Comparison of ENCODE assay signal across 20 cellular contexts in the genomic region with DNA sequence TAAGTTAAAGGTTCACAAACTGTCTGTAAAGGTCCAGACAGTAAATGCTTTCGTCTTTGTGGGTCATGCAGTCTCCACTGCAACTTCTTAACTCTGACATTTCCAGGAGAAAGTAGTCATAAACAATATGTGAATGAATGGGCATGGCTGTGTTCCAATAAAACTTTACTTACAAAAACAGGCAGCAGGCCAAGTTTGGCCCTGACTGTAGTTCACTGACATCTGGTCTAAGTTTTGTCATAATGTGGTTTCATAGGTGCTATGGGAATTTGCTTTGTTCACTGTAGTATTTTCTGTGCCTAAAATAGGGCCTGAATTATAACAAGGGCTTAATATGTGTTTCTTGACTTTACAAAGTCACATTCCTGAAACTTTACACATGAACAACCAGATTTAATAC.
DNase-seq lines count a peak whose midpoint lies in the region; ATAC-seq and TF ChIP-seq lines count a peak whose summit lies in the region.
"Had no signal": no experiment of that assay in that cellular context is flagged by ENCODE, and none has a peak within 500 bp of the region (broad histone marks: within the 10 kb centered on the region; RNA-seq: fewer than 3 reads in every experiment).

No MANE protein-coding gene starts in this region.

- H3K9me3 ChIP-seq in MM.1S (replicated peaks; ENCODE audit: insufficient read depth, low read length): no peaks in the 10 kb centered on the region
- H3K9me3 ChIP-seq in effector memory CD4-positive, alpha-beta T cell (ENCODE audit: control insufficient read depth, low read length): no peaks in the 10 kb centered on the region
- H3K9me3 ChIP-seq: lower lobe of right lung, prostate gland, testis had no signal

- H4K20me1 ChIP-seq in MM.1S (ENCODE audit: insufficient read depth, low read length): no peaks in the 10 kb centered on the region

- H3K4me2 ChIP-seq in MM.1S (ENCODE audit: low read depth, low read length): no peak overlapping the region

- H3K4me1 Mint-ChIP-seq in chondrocyte (ENCODE audit: low read depth): peaks cover 19% of the 10 kb centered on the region
- H3K4me1 Mint-ChIP-seq: activated CD4-positive, alpha-beta T cell treated with anti-CD3 and anti-CD28 coated beads, Interleukin-2, amount 10 ng/mL, durations not matched to agents 24 days and 14 days had no signal

- H3K79me2 ChIP-seq in MM.1S (ENCODE audit: low read length): no peaks in the 10 kb centered on the region

- H3K27ac Mint-ChIP-seq in chondrocyte (ENCODE audit: unreplicated experiment): peak overlapping the region; percentile 58
- H3K27ac Mint-ChIP-seq: activated CD4-positive, alpha-beta T cell treated with anti-CD3 and anti-CD28 coated beads, Interleukin-2, amount 10 ng/mL, durations not matched to agents 24 days and 14 days had no signal

- H3K9ac ChIP-seq in MM.1S (ENCODE audit: low read length): no peak overlapping the region

- H3K9me3 Mint-ChIP-seq in chondrocyte (ENCODE audit: low read depth): no peaks in the 10 kb centered on the region
- H3K9me3 Mint-ChIP-seq: activated CD4-positive, alpha-beta T cell treated with anti-CD3 and anti-CD28 coated beads, Interleukin-2, amount 10 ng/mL, durations not matched to agents 24 days and 14 days; naive thymus-derived CD4-positive, alpha-beta T cell had no signal

- H3K27me3 Mint-ChIP-seq in chondrocyte (ENCODE audit: low read depth): no peaks in the 10 kb centered on the region

- H3K4me3 ChIP-seq in MM.1S (ENCODE audit: low read length): no peak overlapping the region
- no peak overlapping the region for H3K4me3 ChIP-seq in effector memory CD4-positive, alpha-beta T cell (ENCODE audit: insufficient read depth, low read depth, low read length, poor library complexity, severe bottlenecking)
- H3K4me3 ChIP-seq: lower lobe of right lung, prostate gland, testis had no signal

- no peaks in the 10 kb centered on the region for H3K27me3 ChIP-seq in MM.1S (replicated peaks; ENCODE audit: insufficient read depth, low read length)
- no peaks in the 10 kb centered on the region for H3K27me3 ChIP-seq in effector memory CD4-positive, alpha-beta T cell (replicated peaks; ENCODE audit: control insufficient read depth, insufficient read depth, low read length, poor library complexity, severe bottlenecking)
- H3K27me3 ChIP-seq: testis had no signal

- H3K27ac ChIP-seq in MM.1S (ENCODE audit: low read length): no peak overlapping the region
- no peak overlapping the region for H3K27ac ChIP-seq in effector memory CD4-positive, alpha-beta T cell (ENCODE audit: insufficient read depth, low read length, poor library complexity, severe bottlenecking)
- H3K27ac ChIP-seq: lower lobe of right lung, prostate gland, testis had no signal

- H2AFZ ChIP-seq in MM.1S (ENCODE audit: low read length): no peak overlapping the region

- H3K36me3 Mint-ChIP-seq in chondrocyte (ENCODE audit: low read depth): no peaks in the 10 kb centered on the region
- H3K36me3 Mint-ChIP-seq: naive thymus-derived CD4-positive, alpha-beta T cell had no signal

- no peaks in the 10 kb centered on the region for H3K36me3 ChIP-seq in MM.1S (replicated peaks; ENCODE audit: insufficient read depth, low read length)
- no peaks in the 10 kb centered on the region for H3K36me3 ChIP-seq in effector memory CD4-positive, alpha-beta T cell (ENCODE audit: control insufficient read depth, insufficient read depth, low read length)
- H3K36me3 ChIP-seq: lower lobe of right lung, prostate gland had no signal

- no peak for ATAC-seq in left lobe of liver
- ATAC-seq: lower lobe of right lung; naive thymus-derived CD4-positive, alpha-beta T cell; Panc1 had no signal

- peak; percentile 23 for DNase-seq in Daoy (ENCODE audit: low read depth)
- DNase-seq in MM.1S: peak; percentile 46
- no peak for DNase-seq in chondrocyte (ENCODE audit: low spot score)
- peak; percentile 20 for DNase-seq in kidney tubule cell (ENCODE audit: low spot score)
- no peak for DNase-seq in NCI-H146 (lab: John Stamatoyannopoulos, UW)
- DNase-seq in effector memory CD4-positive, alpha-beta T cell: no peak
- no peak for DNase-seq in AG08395 (ENCODE audit: low spot score)
- DNase-seq in left lobe of liver (ENCODE audit: low spot score): no peak
- DNase-seq: activated CD4-positive, alpha-beta T cell treated with anti-CD3 and anti-CD28 coated beads, Interleukin-2, amount 10 ng/mL, durations not matched to agents 24 days and 14 days; activated CD8-positive, alpha-beta memory T cell treated with anti-CD3 and anti-CD28 coated beads, Interleukin-2, amount 50 U/mL, for 48 hours; activated naive CD4-positive, alpha-beta T cell; effector CD4-positive, alpha-beta T cell; KG1; lower lobe of right lung; naive thymus-derived CD4-positive, alpha-beta T cell; NCI-H1105 treated with DMSO at 0.1 percent for 48 hours; NCI-H774; testis had no signal

- TF ChIP-seq CTCF in MM.1S (IDR thresholded peaks at IDR 0.05; ENCODE audit: low read length) (no peak), chondrocyte (IDR thresholded peaks at IDR 0.05) (no peak)

- no peaks in the 10 kb centered on the region for H3K4me1 ChIP-seq in MM.1S (ENCODE audit: low read length)
- no peaks in the 10 kb centered on the region for H3K4me1 ChIP-seq in effector memory CD4-positive, alpha-beta T cell (ENCODE audit: control insufficient read depth, insufficient read depth, low read length, poor library complexity, severe bottlenecking)
- H3K4me1 ChIP-seq: prostate gland had no signal

- no peaks in the 10 kb centered on the region for H3K9me2 ChIP-seq in MM.1S (replicated peaks; ENCODE audit: insufficient read depth, low read length)

- no peak overlapping the region for H3K4me3 Mint-ChIP-seq in chondrocyte (ENCODE audit: unreplicated experiment)
- H3K4me3 Mint-ChIP-seq: activated CD4-positive, alpha-beta T cell treated with anti-CD3 and anti-CD28 coated beads, Interleukin-2, amount 10 ng/mL, durations not matched to agents 24 days and 14 days; naive thymus-derived CD4-positive, alpha-beta T cell had no signal

- H3F3A ChIP-seq in MM.1S (ENCODE audit: insufficient read depth, low read length): no peaks in the 10 kb centered on the region

Comparison
In these comparisons a context has a peak if more than half of its experiments do, and no peak if none do; other contexts are left out.
1. DNase-seq: peak in Daoy (single experiment), MM.1S (single experiment) and kidney tubule cell (single experiment); none in chondrocyte (single experiment), NCI-H146 (single experiment), effector memory CD4-positive, alpha-beta T cell (0 of 3), AG08395 (single experiment) and left lobe of liver (single experiment).